Comparison of ENCODE assay signal across 8 cellular contexts in genomic region chrX:11787564-11787963, GRCh38.
DNase-seq lines count a peak whose midpoint lies in the region; ATAC-seq and TF ChIP-seq lines count a peak whose summit lies in the region.

No MANE protein-coding gene starts in this region.

- ATAC-seq in DND-41 (ENCODE audit: insufficient read depth, low read depth), result no peak
- ATAC-seq in HG02973 (IDR thresholded peaks at IDR 0.05; ENCODE audit: unreplicated experiment), result no peak

- H3K4me1 ChIP-seq in DND-41 (ENCODE audit: insufficient read depth, low read length), result peaks cover 18% of the 10 kb centered on the region

- no peaks in the 10 kb centered on the region for H3K9me3 Mint-ChIP-seq in stimulated activated naive CD8-positive, alpha-beta T cell treated with anti-CD3 and anti-CD28 coated beads, Interleukin-15, Interleukin-2, amounts not matched to agents 100 ng/mL and 50 ng/mL, for 24 hours

- no peaks in the 10 kb centered on the region for H3K36me3 ChIP-seq in DND-41 (ENCODE audit: insufficient read depth, low read length)

- no peaks in the 10 kb centered on the region for H3K27me3 ChIP-seq in DND-41 (ENCODE audit: insufficient read depth, low read length, poor library complexity)

- no peak overlapping the region for H3K27ac Mint-ChIP-seq in stimulated activated naive CD8-positive, alpha-beta T cell treated with anti-CD3 and anti-CD28 coated beads, Interleukin-15, Interleukin-2, amounts not matched to agents 100 ng/mL and 50 ng/mL, for 24 hours

- peak; percentile 21 for DNase-seq in DND-41
- no peak for DNase-seq in LNCaP clone FGC (ENCODE audit: low read depth)
- DNase-seq in activated T-cell treated with anti-CD3 and anti-CD28 coated beads for 48 hours (ENCODE audit: low read depth), result peak; percentile 61
- DNase-seq in fibroblast of peridontal ligament (ENCODE audit: extremely low read depth), result peak; percentile 44
- peak; percentile 37 for DNase-seq in non-pigmented ciliary epithelial cell (ENCODE audit: low read depth)
- no peak for DNase-seq in GDM1 (lab: John Stamatoyannopoulos, UW)

- H3K4me3 ChIP-seq in DND-41 (ENCODE audit: low read depth in 1 of 2, low read length in 2 of 2), result no peak overlapping the region
- H3K4me3 ChIP-seq in LNCaP clone FGC (ENCODE audit: low read depth, low read length), result no peak overlapping the region

- TF ChIP-seq CTCF in DND-41 (IDR thresholded peaks at IDR 0.05; ENCODE audit: borderline replicate concordance, extremely low read depth, low read length, poor library complexity, severe bottlenecking) (peak; percentile 51), LNCaP clone FGC (IDR thresholded peaks at IDR 0.05; ENCODE audit: control insufficient read depth, extremely low read depth, insufficient read depth) (peak; percentile 19; the same call in 1 of the 2 replicates)

- H3K4me2 ChIP-seq in DND-41 (ENCODE audit: insufficient read depth, low read length), result no peak overlapping the region

- peak overlapping the region; percentile 71 for H3K4me3 Mint-ChIP-seq in stimulated activated naive CD8-positive, alpha-beta T cell treated with anti-CD3 and anti-CD28 coated beads, Interleukin-15, Interleukin-2, amounts not matched to agents 100 ng/mL and 50 ng/mL, for 24 hours

- no peaks in the 10 kb centered on the region for H3K36me3 Mint-ChIP-seq in stimulated activated naive CD8-positive, alpha-beta T cell treated with anti-CD3 and anti-CD28 coated beads, Interleukin-15, Interleukin-2, amounts not matched to agents 100 ng/mL and 50 ng/mL, for 24 hours (ENCODE audit: low read depth)

- H3K27ac ChIP-seq in DND-41 (ENCODE audit: low read length), result no peak overlapping the region

- H2AFZ ChIP-seq in DND-41 (ENCODE audit: low read depth, low read length), result no peak overlapping the region

- no peak overlapping the region for H3K9ac ChIP-seq in DND-41 (ENCODE audit: low read depth, low read length)

- no peaks in the 10 kb centered on the region for H3K9me3 ChIP-seq in DND-41 (ENCODE audit: insufficient read depth, low read length, severe bottlenecking)

- H3K4me1 Mint-ChIP-seq in stimulated activated naive CD8-positive, alpha-beta T cell treated with anti-CD3 and anti-CD28 coated beads, Interleukin-15, Interleukin-2, amounts not matched to agents 100 ng/mL and 50 ng/mL, for 24 hours (ENCODE audit: low read depth), result peaks cover 29% of the 10 kb centered on the region

- no peaks in the 10 kb centered on the region for H4K20me1 ChIP-seq in DND-41 (ENCODE audit: insufficient read depth, low read length)

- no peaks in the 10 kb centered on the region for H3K27me3 Mint-ChIP-seq in stimulated activated naive CD8-positive, alpha-beta T cell treated with anti-CD3 and anti-CD28 coated beads, Interleukin-15, Interleukin-2, amounts not matched to agents 100 ng/mL and 50 ng/mL, for 24 hours

- no peaks in the 10 kb centered on the region for H3K79me2 ChIP-seq in DND-41 (ENCODE audit: insufficient read depth, low read length)

Comparison
In these comparisons a context has a peak if more than half of its experiments do, and no peak if none do; other contexts are left out.
1. DNase-seq: peak in DND-41 (single experiment), activated T-cell treated with anti-CD3 and anti-CD28 coated beads for 48 hours (single experiment), fibroblast of peridontal ligament (single experiment) and non-pigmented ciliary epithelial cell (single experiment); none in LNCaP clone FGC (single experiment) and GDM1 (single experiment).